Comparison of ENCODE assay signal across 8 cellular contexts in the genomic region with DNA sequence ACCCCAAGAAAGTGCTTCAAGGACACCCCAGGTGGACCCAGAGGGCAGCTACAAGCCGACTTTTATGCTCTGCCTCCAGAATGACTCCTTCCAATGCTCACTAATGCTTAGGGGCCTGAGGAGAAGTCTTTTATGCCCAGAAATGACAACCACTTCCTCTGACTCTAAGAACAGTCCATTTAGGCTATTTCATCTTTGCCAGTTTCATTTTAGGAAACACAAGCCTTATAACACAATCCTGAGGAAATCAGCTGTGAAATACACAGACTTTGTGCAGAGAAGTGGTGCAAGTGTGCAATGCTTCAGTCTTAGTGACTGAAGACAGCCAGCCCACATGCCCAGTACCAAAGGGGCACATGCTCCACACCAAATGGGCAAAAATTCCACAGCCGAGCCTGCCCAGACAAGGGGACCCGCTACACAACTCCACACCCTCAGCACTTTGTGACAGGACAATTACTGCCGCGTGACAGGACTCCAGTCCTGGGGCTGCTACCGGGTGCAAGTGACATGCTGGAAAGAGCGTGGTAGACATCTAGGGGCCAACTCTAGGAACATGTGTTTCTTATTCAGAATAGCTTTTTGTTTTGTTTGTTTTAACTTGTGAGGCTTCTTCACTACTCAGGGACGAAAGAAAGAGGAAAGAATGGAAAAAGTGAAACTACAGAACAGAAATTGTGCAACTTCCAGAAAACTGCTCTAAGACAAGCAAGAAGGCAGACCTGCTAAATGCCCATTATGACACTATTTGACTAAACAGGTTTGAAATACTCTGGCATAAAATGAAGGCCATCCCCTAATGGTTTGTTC. TPM values are rescaled to one million over a fixed set of nuclear protein-coding genes. Genes with fewer than 3 reads are reported as not detected.
DNase-seq lines count a peak whose midpoint lies in the region; ATAC-seq and TF ChIP-seq lines count a peak whose summit lies in the region.

No MANE protein-coding gene starts in this region.

- H3K4me1 ChIP-seq in thoracic aorta (ENCODE audit: control insufficient read depth in 1 of 2, low read depth in 2 of 2), result peaks cover 0 to 9% of the 10 kb centered on the region in 2 donors

- peaks cover 3% of the 10 kb centered on the region for H3K36me3 Mint-ChIP-seq in type B pancreatic cell

- H3K27ac Mint-ChIP-seq in type B pancreatic cell, result no peak overlapping the region

- no peak overlapping the region for H3K4me3 Mint-ChIP-seq in type B pancreatic cell

- H3K27me3 ChIP-seq in thoracic aorta (replicated peaks; ENCODE audit: insufficient read depth), result no peaks in the 10 kb centered on the region

- H3K9me3 Mint-ChIP-seq in type B pancreatic cell, result peaks cover 4% of the 10 kb centered on the region

- peak; percentile 77 for ATAC-seq in GM19438 (IDR thresholded peaks at IDR 0.05; ENCODE audit: low read depth, unreplicated experiment)
- ATAC-seq in HG03520 (IDR thresholded peaks at IDR 0.05; ENCODE audit: unreplicated experiment), result peak; percentile 51
- ATAC-seq in left colon, result peak; percentile 94
- no peak for ATAC-seq in thoracic aorta (ENCODE audit: insufficient number of reproducible peaks, low FRiP score, low read depth)

- no peak for TF ChIP-seq CTCF in astrocyte of the spinal cord (IDR thresholded peaks at IDR 0.05; ENCODE audit: low read depth, low read length)
- TF ChIP-seq CTCF in thoracic aorta (IDR thresholded peaks at IDR 0.05), result no peak
- no peak for TF ChIP-seq CTCF in type B pancreatic cell (conservative IDR thresholded peaks at IDR 0.05)

- H3K27ac ChIP-seq in thoracic aorta, result peak overlapping the region in 1 of 2 donors; percentile 7

- DNase-seq in CD1c-positive myeloid dendritic cell (ENCODE audit: extremely low spot score), result peak; percentile 53
- DNase-seq in astrocyte of the spinal cord (ENCODE audit: low read depth, low spot score), result peak; percentile 30
- peak; percentile 30 to 32 for DNase-seq in left colon
- DNase-seq in thoracic aorta (ENCODE audit: low spot score), result no peak
- no peak for DNase-seq in NCI-H748 treated with DMSO at 0.1 percent for 48 hours (lab: John Stamatoyannopoulos, UW)
- no peak for DNase-seq in type B pancreatic cell (ENCODE audit: extremely low spot score, unreplicated experiment)

- H3K4me3 ChIP-seq in astrocyte of the spinal cord (ENCODE audit: low read depth, low read length) (peak overlapping the region; percentile 12), thoracic aorta (peak overlapping the region; percentile 66)

- intact Hi-C loops in left colon (cut with DNase I, micrococcal nuclease), result no loop called here

- no peaks in the 10 kb centered on the region for H3K9me3 ChIP-seq in thoracic aorta

- H3K4me1 Mint-ChIP-seq in type B pancreatic cell (ENCODE audit: unreplicated experiment), result peaks cover 10% of the 10 kb centered on the region

- no peaks in the 10 kb centered on the region for H3K27me3 Mint-ChIP-seq in type B pancreatic cell

- in situ Hi-C loops in astrocyte of the spinal cord (cut with HindIII; ENCODE audit: low sequenced_read_pairs), result no loop called here

- H3K36me3 ChIP-seq in thoracic aorta, result no peaks in the 10 kb centered on the region

RNA-seq across cellular contexts. Expression of a gene that starts 28.2 kb away (rescaled TPM):
- total RNA-seq in left colon (10 to 100 TPM; 33.5 to 36.4 TPM), thoracic aorta (10 to 100 TPM; 33.6 to 74.7 TPM), type B pancreatic cell (ENCODE audit: low replicate concordance) (42.7 and 95.2 TPM in 2 replicates)

RNA-seq across cellular contexts. Expression of a gene that starts 59.1 kb away (rescaled TPM):
- total RNA-seq in left colon (100 to 1,000 TPM; 133 to 167 TPM), thoracic aorta (10 to 100 TPM; 92.6 to 95.7 TPM), type B pancreatic cell (ENCODE audit: low replicate concordance) (138 and 148 TPM in 2 replicates)

Comparison
In these comparisons a context has a peak if more than half of its experiments do, and no peak if none do; other contexts are left out.
1. DNase-seq: peak in CD1c-positive myeloid dendritic cell (single experiment), astrocyte of the spinal cord (single experiment) and left colon (2 of 2); none in thoracic aorta (single experiment), NCI-H748 treated with DMSO at 0.1 percent for 48 hours (single experiment) and type B pancreatic cell (single experiment).